ENCODE assay signal across 14 cellular contexts in genomic region chr5:73452215-73452614, GRCh38. TPM values are rescaled to one million over a fixed set of nuclear protein-coding genes. Genes with fewer than 3 reads are reported as not detected.
"Had no signal": no experiment of that assay in that cellular context is flagged by ENCODE, and none has a peak within 500 bp of the region (broad histone marks: within the 10 kb centered on the region; RNA-seq: fewer than 3 reads in every experiment).

No MANE protein-coding gene starts in this region.

- H3K9me3 Mint-ChIP-seq: activated naive CD8-positive, alpha-beta T cell treated with anti-CD3 and anti-CD28 coated beads for 36 hours; mesothelial cell of epicardium; stimulated activated effector memory CD8-positive, alpha-beta T cell treated with anti-CD3 and anti-CD28 coated beads, Interleukin-12 subunit alpha, Interleukin-12 subunit beta, amount 100 ng/mL, for 72 hours had no signal

- H3K27ac Mint-ChIP-seq: activated naive CD8-positive, alpha-beta T cell treated with anti-CD3 and anti-CD28 coated beads for 36 hours; mesothelial cell of epicardium; stimulated activated effector memory CD8-positive, alpha-beta T cell treated with anti-CD3 and anti-CD28 coated beads, Interleukin-12 subunit alpha, Interleukin-12 subunit beta, amount 100 ng/mL, for 72 hours had no signal

- FAIRE-seq: endothelial cell of umbilical vein had no signal

- DNase-seq: activated CD4-positive, alpha-beta T cell treated with anti-CD3 and anti-CD28 coated beads for 1 hour; activated CD4-positive, alpha-beta T cell treated with anti-CD3 and anti-CD28 coated beads, Interleukin-2, amount 50 U/mL, for 48 hours; activated effector memory CD4-positive, alpha-beta T cell treated with anti-CD3 and anti-CD28 coated beads, Interleukin-2, amount 50 U/mL, for 16 hours; activated naive CD8-positive, alpha-beta T cell treated with anti-CD3 and anti-CD28 coated beads for 36 hours; activated T-cell treated with anti-CD3 and anti-CD28 coated beads, Interleukin-2, amount 50 U/mL, for 4 hours; caudate nucleus; colonic mucosa; foreskin melanocyte; heart left ventricle; right cardiac atrium; transverse colon had no signal

- H3K36me3 Mint-ChIP-seq: mesothelial cell of epicardium had no signal

- ATAC-seq: activated T-cell treated with anti-CD3 and anti-CD28 coated beads, Interleukin-2, amount 50 U/mL, for 4 hours; stimulated activated effector memory CD8-positive, alpha-beta T cell treated with anti-CD3 and anti-CD28 coated beads, Interleukin-12 subunit alpha, Interleukin-12 subunit beta, amount 100 ng/mL, for 72 hours had no signal

- H3K4me3 Mint-ChIP-seq: activated naive CD8-positive, alpha-beta T cell treated with anti-CD3 and anti-CD28 coated beads for 36 hours; activated T-cell treated with anti-CD3 and anti-CD28 coated beads, Interleukin-2, amount 50 U/mL, for 4 hours; mesothelial cell of epicardium; stimulated activated effector memory CD8-positive, alpha-beta T cell treated with anti-CD3 and anti-CD28 coated beads, Interleukin-12 subunit alpha, Interleukin-12 subunit beta, amount 100 ng/mL, for 72 hours had no signal

RNA-seq across cellular contexts. Expression of gene FOXD1, which starts 3.6 kb away (rescaled TPM):
- total RNA-seq: right cardiac atrium, transverse colon had no signal
